Comparison of ENCODE assay signal across 1 cellular context in the genomic region with DNA sequence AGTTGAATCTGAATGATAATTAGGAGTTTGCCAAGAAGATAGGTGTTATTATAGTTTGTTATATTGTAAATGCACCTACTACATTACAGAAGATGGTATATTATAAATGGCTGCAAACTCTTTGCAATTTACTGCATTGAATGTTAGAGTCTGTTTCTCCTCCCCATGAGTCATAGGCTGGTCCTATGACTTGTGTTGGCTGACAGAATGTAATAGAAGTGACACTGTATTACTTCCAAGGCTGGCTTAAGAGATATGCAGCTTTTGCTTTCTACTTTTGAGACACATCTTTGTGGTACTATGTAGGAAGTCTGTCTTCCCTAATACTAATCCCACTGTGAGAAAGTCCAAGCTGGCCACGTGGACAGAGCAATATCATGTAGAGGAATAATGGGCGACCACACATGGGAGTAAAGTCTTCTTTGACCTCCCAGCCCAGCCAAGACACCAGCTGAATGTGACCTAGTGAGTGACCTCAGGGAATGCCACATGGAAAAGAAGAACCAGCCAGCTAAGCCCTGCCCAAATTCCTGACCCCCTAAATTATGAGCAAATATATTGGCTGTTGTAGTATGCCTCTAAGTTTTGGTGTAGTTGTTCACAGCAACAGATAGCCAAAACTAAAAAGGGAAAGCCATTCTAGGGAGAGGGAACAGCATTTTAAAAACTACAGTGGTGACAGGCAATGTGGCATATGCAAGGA.
A peak's percentile ranks its signal among the peaks of the same experiment; 100 is the strongest.
TF ChIP-seq lines count a peak whose summit lies in the region.

No MANE protein-coding gene starts in this region.

TF ChIP-seq in K562, 482 proteins besides CTCF, POLR2A, EP300 and RAD21 (continues in another document):
- no peak for TF ChIP-seq GABPA (tag; conservative IDR thresholded peaks at IDR 0.05; ENCODE audit: low read depth)
- TF ChIP-seq IFI16 (CRISPR knock-in tag; IDR thresholded peaks at IDR 0.05) = no peak
- TF ChIP-seq ZZZ3 (IDR thresholded peaks at IDR 0.05) = no peak
- TF ChIP-seq, protein P1, sequence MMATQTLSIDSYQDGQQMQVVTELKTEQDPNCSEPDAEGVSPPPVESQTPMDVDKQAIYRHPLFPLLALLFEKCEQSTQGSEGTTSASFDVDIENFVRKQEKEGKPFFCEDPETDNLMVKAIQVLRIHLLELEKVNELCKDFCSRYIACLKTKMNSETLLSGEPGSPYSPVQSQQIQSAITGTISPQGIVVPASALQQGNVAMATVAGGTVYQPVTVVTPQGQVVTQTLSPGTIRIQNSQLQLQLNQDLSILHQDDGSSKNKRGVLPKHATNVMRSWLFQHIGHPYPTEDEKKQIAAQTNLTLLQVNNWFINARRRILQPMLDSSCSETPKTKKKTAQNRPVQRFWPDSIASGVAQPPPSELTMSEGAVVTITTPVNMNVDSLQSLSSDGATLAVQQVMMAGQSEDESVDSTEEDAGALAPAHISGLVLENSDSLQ (IDR thresholded peaks at IDR 0.05) = 0 out of 2 replicates have a peak, but pooled peaks have one; percentile 27
- TF ChIP-seq, protein P2, sequence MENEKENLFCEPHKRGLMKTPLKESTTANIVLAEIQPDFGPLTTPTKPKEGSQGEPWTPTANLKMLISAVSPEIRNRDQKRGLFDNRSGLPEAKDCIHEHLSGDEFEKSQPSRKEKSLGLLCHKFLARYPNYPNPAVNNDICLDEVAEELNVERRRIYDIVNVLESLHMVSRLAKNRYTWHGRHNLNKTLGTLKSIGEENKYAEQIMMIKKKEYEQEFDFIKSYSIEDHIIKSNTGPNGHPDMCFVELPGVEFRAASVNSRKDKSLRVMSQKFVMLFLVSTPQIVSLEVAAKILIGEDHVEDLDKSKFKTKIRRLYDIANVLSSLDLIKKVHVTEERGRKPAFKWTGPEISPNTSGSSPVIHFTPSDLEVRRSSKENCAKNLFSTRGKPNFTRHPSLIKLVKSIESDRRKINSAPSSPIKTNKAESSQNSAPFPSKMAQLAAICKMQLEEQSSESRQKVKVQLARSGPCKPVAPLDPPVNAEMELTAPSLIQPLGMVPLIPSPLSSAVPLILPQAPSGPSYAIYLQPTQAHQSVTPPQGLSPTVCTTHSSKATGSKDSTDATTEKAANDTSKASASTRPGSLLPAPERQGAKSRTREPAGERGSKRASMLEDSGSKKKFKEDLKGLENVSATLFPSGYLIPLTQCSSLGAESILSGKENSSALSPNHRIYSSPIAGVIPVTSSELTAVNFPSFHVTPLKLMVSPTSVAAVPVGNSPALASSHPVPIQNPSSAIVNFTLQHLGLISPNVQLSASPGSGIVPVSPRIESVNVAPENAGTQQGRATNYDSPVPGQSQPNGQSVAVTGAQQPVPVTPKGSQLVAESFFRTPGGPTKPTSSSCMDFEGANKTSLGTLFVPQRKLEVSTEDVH (IDR thresholded peaks at IDR 0.05; ENCODE audit: low read depth, partially characterized antibody) = no peak
- no peak for TF ChIP-seq HDAC3 (IDR thresholded peaks at IDR 0.05; ENCODE audit: borderline replicate concordance, partially characterized antibody)
- TF ChIP-seq, protein P3, sequence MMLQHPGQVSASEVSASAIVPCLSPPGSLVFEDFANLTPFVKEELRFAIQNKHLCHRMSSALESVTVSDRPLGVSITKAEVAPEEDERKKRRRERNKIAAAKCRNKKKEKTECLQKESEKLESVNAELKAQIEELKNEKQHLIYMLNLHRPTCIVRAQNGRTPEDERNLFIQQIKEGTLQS (IDR thresholded peaks at IDR 0.05) = peak; percentile 79
- TF ChIP-seq, protein P3 (CRISPR knock-in tag; conservative IDR thresholded peaks at IDR 0.05) = no peak
- TF ChIP-seq RBM22 (IDR thresholded peaks at IDR 0.05; ENCODE audit: low read depth, low read length, poor library complexity, severe bottlenecking) = no peak
- TF ChIP-seq BRF1 (IDR thresholded peaks at IDR 0.05; ENCODE audit: borderline replicate concordance, extremely low read depth, insufficient read length) = no peak
- no peak for TF ChIP-seq NR2C2 (CRISPR knock-in tag; IDR thresholded peaks at IDR 0.05)
- TF ChIP-seq NR2C2 (tag; IDR thresholded peaks at IDR 0.05) = 0 out of 2 replicates have a peak, but pooled peaks have one; percentile 16
- no peak for TF ChIP-seq HDAC8 (tag; IDR thresholded peaks at IDR 0.05)
- TF ChIP-seq, protein P4, sequence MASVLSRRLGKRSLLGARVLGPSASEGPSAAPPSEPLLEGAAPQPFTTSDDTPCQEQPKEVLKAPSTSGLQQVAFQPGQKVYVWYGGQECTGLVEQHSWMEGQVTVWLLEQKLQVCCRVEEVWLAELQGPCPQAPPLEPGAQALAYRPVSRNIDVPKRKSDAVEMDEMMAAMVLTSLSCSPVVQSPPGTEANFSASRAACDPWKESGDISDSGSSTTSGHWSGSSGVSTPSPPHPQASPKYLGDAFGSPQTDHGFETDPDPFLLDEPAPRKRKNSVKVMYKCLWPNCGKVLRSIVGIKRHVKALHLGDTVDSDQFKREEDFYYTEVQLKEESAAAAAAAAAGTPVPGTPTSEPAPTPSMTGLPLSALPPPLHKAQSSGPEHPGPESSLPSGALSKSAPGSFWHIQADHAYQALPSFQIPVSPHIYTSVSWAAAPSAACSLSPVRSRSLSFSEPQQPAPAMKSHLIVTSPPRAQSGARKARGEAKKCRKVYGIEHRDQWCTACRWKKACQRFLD (CRISPR knock-in tag; IDR thresholded peaks at IDR 0.05) = no peak; the same call in 1 of the 2 replicates
- peak; percentile 31; the same call in 1 of the 2 replicates for TF ChIP-seq JUN (IDR thresholded peaks at IDR 0.05; ENCODE audit: borderline replicate concordance, low read depth, low read length)
- no peak for TF ChIP-seq JUN (CRISPR knock-in tag; IDR thresholded peaks at IDR 0.05; ENCODE audit: borderline replicate concordance)
- 0 out of 2 replicates have a peak, but pooled peaks have one; percentile 34 for TF ChIP-seq ZNF175 (CRISPR knock-in tag; IDR thresholded peaks at IDR 0.05; ENCODE audit: low read depth)
- no peak for TF ChIP-seq NFE2 (IDR thresholded peaks at IDR 0.05; ENCODE audit: low read depth)
- TF ChIP-seq, protein P5, sequence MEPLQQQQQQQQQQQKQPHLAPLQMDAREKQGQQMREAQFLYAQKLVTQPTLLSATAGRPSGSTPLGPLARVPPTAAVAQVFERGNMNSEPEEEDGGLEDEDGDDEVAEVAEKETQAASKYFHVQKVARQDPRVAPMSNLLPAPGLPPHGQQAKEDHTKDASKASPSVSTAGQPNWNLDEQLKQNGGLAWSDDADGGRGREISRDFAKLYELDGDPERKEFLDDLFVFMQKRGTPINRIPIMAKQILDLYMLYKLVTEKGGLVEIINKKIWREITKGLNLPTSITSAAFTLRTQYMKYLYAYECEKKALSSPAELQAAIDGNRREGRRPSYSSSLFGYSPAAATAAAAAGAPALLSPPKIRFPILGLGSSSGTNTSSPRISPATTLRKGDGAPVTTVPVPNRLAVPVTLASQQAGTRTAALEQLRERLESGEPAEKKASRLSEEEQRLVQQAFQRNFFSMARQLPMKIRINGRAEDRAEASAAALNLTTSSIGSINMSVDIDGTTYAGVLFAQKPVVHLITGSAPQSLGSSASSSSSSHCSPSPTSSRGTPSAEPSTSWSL (CRISPR knock-in tag; IDR thresholded peaks at IDR 0.05; ENCODE audit: borderline replicate concordance) = no peak
- TF ChIP-seq TEAD2 (tag; IDR thresholded peaks at IDR 0.05) = no peak
- TF ChIP-seq, protein P6, sequence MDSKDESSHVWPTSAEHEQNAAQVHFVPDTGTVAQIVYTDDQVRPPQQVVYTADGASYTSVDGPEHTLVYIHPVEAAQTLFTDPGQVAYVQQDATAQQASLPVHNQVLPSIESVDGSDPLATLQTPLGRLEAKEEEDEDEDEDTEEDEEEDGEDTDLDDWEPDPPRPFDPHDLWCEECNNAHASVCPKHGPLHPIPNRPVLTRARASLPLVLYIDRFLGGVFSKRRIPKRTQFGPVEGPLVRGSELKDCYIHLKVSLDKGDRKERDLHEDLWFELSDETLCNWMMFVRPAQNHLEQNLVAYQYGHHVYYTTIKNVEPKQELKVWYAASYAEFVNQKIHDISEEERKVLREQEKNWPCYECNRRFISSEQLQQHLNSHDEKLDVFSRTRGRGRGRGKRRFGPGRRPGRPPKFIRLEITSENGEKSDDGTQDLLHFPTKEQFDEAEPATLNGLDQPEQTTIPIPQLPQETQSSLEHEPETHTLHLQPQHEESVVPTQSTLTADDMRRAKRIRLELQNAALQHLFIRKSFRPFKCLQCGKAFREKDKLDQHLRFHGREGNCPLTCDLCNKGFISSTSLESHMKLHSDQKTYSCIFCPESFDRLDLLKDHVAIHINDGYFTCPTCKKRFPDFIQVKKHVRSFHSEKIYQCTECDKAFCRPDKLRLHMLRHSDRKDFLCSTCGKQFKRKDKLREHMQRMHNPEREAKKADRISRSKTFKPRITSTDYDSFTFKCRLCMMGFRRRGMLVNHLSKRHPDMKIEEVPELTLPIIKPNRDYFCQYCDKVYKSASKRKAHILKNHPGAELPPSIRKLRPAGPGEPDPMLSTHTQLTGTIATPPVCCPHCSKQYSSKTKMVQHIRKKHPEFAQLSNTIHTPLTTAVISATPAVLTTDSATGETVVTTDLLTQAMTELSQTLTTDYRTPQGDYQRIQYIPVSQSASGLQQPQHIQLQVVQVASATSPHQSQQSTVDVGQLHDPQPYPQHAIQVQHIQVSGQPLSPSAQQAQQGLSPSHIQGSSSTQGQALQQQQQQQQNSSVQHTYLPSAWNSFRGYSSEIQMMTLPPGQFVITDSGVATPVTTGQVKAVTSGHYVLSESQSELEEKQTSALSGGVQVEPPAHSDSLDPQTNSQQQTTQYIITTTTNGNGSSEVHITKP (IDR thresholded peaks at IDR 0.05; ENCODE audit: partially characterized antibody) = peak; percentile 29
- TF ChIP-seq, protein P7, sequence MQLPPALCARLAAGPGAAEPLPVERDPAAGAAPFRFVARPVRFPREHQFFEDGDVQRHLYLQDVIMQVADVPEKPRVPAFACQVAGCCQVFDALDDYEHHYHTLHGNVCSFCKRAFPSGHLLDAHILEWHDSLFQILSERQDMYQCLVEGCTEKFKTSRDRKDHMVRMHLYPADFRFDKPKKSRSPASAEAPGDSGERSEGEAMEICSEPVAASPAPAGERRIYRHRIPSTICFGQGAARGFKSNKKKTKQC (CRISPR knock-in tag; IDR thresholded peaks at IDR 0.05) = no peak
- no peak for TF ChIP-seq ZNF124 (CRISPR knock-in tag; IDR thresholded peaks at IDR 0.05)
- TF ChIP-seq SPI1 (IDR thresholded peaks at IDR 0.05; ENCODE audit: borderline replicate concordance, low read depth, low read length) = no peak
- TF ChIP-seq, protein P8, sequence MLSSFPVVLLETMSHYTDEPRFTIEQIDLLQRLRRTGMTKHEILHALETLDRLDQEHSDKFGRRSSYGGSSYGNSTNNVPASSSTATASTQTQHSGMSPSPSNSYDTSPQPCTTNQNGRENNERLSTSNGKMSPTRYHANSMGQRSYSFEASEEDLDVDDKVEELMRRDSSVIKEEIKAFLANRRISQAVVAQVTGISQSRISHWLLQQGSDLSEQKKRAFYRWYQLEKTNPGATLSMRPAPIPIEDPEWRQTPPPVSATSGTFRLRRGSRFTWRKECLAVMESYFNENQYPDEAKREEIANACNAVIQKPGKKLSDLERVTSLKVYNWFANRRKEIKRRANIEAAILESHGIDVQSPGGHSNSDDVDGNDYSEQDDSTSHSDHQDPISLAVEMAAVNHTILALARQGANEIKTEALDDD (IDR thresholded peaks at IDR 0.05) = no peak
- TF ChIP-seq, protein P9, sequence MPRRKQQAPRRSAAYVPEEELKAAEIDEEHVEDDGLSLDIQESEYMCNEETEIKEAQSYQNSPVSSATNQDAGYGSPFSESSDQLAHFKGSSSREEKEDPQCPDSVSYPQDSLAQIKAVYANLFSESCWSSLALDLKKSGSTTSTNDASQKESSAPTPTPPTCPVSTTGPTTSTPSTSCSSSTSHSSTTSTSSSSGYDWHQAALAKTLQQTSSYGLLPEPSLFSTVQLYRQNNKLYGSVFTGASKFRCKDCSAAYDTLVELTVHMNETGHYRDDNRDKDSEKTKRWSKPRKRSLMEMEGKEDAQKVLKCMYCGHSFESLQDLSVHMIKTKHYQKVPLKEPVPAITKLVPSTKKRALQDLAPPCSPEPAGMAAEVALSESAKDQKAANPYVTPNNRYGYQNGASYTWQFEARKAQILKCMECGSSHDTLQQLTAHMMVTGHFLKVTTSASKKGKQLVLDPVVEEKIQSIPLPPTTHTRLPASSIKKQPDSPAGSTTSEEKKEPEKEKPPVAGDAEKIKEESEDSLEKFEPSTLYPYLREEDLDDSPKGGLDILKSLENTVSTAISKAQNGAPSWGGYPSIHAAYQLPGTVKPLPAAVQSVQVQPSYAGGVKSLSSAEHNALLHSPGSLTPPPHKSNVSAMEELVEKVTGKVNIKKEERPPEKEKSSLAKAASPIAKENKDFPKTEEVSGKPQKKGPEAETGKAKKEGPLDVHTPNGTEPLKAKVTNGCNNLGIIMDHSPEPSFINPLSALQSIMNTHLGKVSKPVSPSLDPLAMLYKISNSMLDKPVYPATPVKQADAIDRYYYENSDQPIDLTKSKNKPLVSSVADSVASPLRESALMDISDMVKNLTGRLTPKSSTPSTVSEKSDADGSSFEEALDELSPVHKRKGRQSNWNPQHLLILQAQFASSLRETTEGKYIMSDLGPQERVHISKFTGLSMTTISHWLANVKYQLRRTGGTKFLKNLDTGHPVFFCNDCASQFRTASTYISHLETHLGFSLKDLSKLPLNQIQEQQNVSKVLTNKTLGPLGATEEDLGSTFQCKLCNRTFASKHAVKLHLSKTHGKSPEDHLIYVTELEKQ (CRISPR knock-in tag; IDR thresholded peaks at IDR 0.05) = no peak
- TF ChIP-seq, protein P10, sequence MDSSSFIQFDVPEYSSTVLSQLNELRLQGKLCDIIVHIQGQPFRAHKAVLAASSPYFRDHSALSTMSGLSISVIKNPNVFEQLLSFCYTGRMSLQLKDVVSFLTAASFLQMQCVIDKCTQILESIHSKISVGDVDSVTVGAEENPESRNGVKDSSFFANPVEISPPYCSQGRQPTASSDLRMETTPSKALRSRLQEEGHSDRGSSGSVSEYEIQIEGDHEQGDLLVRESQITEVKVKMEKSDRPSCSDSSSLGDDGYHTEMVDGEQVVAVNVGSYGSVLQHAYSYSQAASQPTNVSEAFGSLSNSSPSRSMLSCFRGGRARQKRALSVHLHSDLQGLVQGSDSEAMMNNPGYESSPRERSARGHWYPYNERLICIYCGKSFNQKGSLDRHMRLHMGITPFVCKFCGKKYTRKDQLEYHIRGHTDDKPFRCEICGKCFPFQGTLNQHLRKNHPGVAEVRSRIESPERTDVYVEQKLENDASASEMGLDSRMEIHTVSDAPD (CRISPR knock-in tag; IDR thresholded peaks at IDR 0.05) = no peak
- TF ChIP-seq, protein P11, sequence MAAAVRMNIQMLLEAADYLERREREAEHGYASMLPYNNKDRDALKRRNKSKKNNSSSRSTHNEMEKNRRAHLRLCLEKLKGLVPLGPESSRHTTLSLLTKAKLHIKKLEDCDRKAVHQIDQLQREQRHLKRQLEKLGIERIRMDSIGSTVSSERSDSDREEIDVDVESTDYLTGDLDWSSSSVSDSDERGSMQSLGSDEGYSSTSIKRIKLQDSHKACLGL (CRISPR knock-in tag; IDR thresholded peaks at IDR 0.05; ENCODE audit: borderline replicate concordance, poor library complexity, severe bottlenecking) = no peak
- no peak for TF ChIP-seq NFE2L1 (tag; IDR thresholded peaks at IDR 0.05; ENCODE audit: borderline replicate concordance, low read depth)
- TF ChIP-seq DMBX1 (CRISPR knock-in tag; IDR thresholded peaks at IDR 0.05; ENCODE audit: borderline replicate concordance) = no peak
- TF ChIP-seq NFXL1 (CRISPR knock-in tag; IDR thresholded peaks at IDR 0.05) = no peak
